Comparison of ENCODE assay signal across 8 cellular contexts in genomic region chr4:54228064-54228527, GRCh38. TPM values are rescaled to one million over a fixed set of nuclear protein-coding genes. Genes with fewer than 3 reads are reported as not detected.
DNase-seq lines count a peak whose midpoint lies in the region; FAIRE-seq and TF ChIP-seq lines count a peak whose summit lies in the region.

No MANE protein-coding gene starts in this region.

- no peak for DNase-seq in BJ (ENCODE audit: low read depth)
- no peak for DNase-seq in GM19239 (ENCODE audit: insufficient read length, low spot score)
- DNase-seq in NCI-H748 (lab: John Stamatoyannopoulos, UW; ENCODE audit: unreplicated experiment): peak; percentile 77
- DNase-seq in amniotic stem cell (lab: John Stamatoyannopoulos, UW): peak; percentile 75
- peak; percentile 88 for DNase-seq in hepatic stellate cell (ENCODE audit: low spot score)
- DNase-seq in retina: peak; percentile 91
- no peak for DNase-seq in small intestine
- DNase-seq in NCI-H446 treated with DMSO at 0.1 percent for 48 hours (lab: John Stamatoyannopoulos, UW): no peak

- 1 to 4% (median 2%) methylated on average over 28 to 29 of the region's 29 CpGs for WGBS in small intestine, 3 donors

- H3K9me3 ChIP-seq in small intestine (ENCODE audit: control insufficient read depth, low read depth): no peaks in the 10 kb centered on the region

- peak; percentile 61 for FAIRE-seq in GM19239 (lab: Jason Lieb, UNC)
- FAIRE-seq in small intestine (lab: Jason Lieb, UNC): no peak

- H3K36me3 ChIP-seq in BJ (ENCODE audit: control insufficient read depth, insufficient read depth, low read length): peaks cover 10% of the 10 kb centered on the region; the same call in 1 of the 2 replicates
- H3K36me3 ChIP-seq in small intestine (ENCODE audit: control insufficient read depth in 2 of 2, insufficient read depth in 2 of 2, low read length in 2 of 2): no peaks in the 10 kb centered on the region

- H3K27ac ChIP-seq in small intestine (ENCODE audit: low read depth in 1 of 2, low read length in 1 of 2): peak overlapping the region in 1 of 2 donors; percentile 73

- POLR2A ChIA-PET in BJ (lab: Charles Lee): no interaction called here

- TF ChIP-seq CTCF in BJ (IDR thresholded peaks at IDR 0.05; ENCODE audit: insufficient read depth, low read depth, low read length): peak; percentile 97

- H3K4me3 ChIP-seq in BJ (ENCODE audit: low read depth, low read length) (peak overlapping the region; percentile 92), small intestine (ENCODE audit: low read depth in 1 of 2, low read length in 2 of 2) (no peak overlapping the region)

- H3K4me1 ChIP-seq in small intestine (ENCODE audit: control insufficient read depth in 2 of 2, insufficient read depth in 1 of 2, low read depth in 1 of 2, low read length in 1 of 2): peaks cover 0 to 4% of the 10 kb centered on the region in 2 donors

- CTCF ChIA-PET in BJ (lab: Yijun Ruan, JAX): interaction anchor here (0.6 to 5.0 kb wide), 15 partner anchors 9 to 1213 kb away, joined by 3 to 34 read pairs (median 5); no protein-coding TSS in a partner anchor

- H3K27me3 ChIP-seq in BJ (ENCODE audit: control insufficient read depth, insufficient read depth, low read length) (no peaks in the 10 kb centered on the region), small intestine (ENCODE audit: control insufficient read depth in 2 of 2, insufficient read depth in 2 of 2, low read length in 2 of 2) (peaks cover 19 to 32% of the 10 kb centered on the region in 2 donors)

RNA-seq across cellular contexts. Expression of gene PDGFRA, which starts 1.0 kb away (rescaled TPM):
- 90.5 and 129 TPM in 2 replicates for polyA plus RNA-seq in BJ (2011; rRNA removed)
- polyA minus RNA-seq in BJ (2011; rRNA and poly(A)+ RNA removed): 84.9 and 119 TPM in 2 replicates
- polyA plus RNA-seq in small intestine: 10 to 100 TPM in 1 of 3 donors, 1 to 10 TPM in 1, under 1 TPM in 1; 0.67 to 12.9 (median 2.4) TPM

Comparison
In these comparisons a context has a peak if more than half of its experiments do, and no peak if none do; other contexts are left out.
1. DNase-seq: peak in NCI-H748 (single experiment), amniotic stem cell (single experiment), hepatic stellate cell (single experiment) and retina (single experiment); none in BJ (single experiment), GM19239 (single experiment), small intestine (single experiment) and NCI-H446 treated with DMSO at 0.1 percent for 48 hours (single experiment).